ENCODE assay signal across 11 cellular contexts in the genomic region with DNA sequence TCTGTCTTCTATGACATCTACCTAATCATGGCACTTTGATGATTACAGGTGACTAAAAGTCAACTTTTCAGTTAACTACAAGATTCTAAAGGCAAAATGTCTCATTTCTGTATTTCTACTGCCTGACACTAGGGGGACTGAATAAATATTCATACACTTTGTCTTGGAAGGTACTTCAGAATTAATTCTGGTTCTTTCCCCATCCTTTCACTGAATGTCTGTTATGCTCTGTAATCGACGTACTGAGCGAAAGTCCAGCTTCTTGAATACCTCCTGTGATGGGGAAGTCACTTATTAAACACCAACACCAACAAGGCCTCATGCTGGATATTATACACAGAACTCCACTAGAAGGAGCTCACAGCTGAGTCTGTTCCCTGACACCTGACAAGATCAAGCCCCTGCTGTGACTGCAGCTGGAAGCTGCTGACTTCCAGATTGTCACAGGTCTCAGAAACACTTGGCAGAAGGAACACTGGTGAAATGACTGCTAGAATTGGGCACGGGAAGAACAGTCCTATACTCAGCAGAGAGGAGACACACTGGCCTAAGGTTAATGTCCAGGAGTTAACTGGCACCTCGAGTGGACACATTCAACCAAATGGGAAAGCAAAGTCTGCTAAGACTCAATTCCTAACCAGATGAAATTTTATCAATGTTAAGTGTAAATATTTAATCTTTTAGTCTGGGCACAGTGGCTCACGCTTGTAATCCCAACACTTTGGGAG.
DNase-seq lines count a peak whose midpoint lies in the region; ATAC-seq and TF ChIP-seq lines count a peak whose summit lies in the region.
"Had no signal": no experiment of that assay in that cellular context is flagged by ENCODE, and none has a peak within 500 bp of the region (broad histone marks: within the 10 kb centered on the region; RNA-seq: fewer than 3 reads in every experiment).

No MANE protein-coding gene starts in this region.

- no peaks in the 10 kb centered on the region for H3K4me1 Mint-ChIP-seq in nephron

- no peak overlapping the region for H3K4me3 ChIP-seq in choroid plexus epithelial cell (ENCODE audit: low read depth, low read length)
- H3K4me3 ChIP-seq: adrenal gland, tibial artery had no signal

- DNase-seq in GM10266 (ENCODE audit: extremely low spot score) (no peak), NCI-H2171 treated with DMSO at 0.1 percent for 48 hours (lab: John Stamatoyannopoulos, UW) (peak; percentile 86), choroid plexus epithelial cell (ENCODE audit: low read depth) (peak; percentile 43), midbrain (lab: John Stamatoyannopoulos, UW) (no peak)
- DNase-seq: adrenal gland; stimulated activated CD4-positive, alpha-beta T cell treated with anti-CD3 and anti-CD28 coated beads, Interleukin-15, amount 100 ng/mL, for 24 hours; tibial artery had no signal

- peak; percentile 31 for TF ChIP-seq CTCF in GM10266 (IDR thresholded peaks at IDR 0.05; ENCODE audit: control insufficient read depth, insufficient read depth, low read depth, missing control alignments)
- TF ChIP-seq CTCF in choroid plexus epithelial cell (conservative IDR thresholded peaks at IDR 0.05; ENCODE audit: low read depth, low read length): peak; percentile 58
- TF ChIP-seq CTCF in nephron (IDR thresholded peaks at IDR 0.05; ENCODE audit: unreplicated experiment in 3 of 3): peak; percentile 19 to 46 (median 28)

- no peak overlapping the region for H3K4me3 Mint-ChIP-seq in nephron

- no peaks in the 10 kb centered on the region for H3K27me3 Mint-ChIP-seq in nephron (ENCODE audit: low read depth)

- no peak overlapping the region for H3K27ac Mint-ChIP-seq in nephron

- ATAC-seq in HG03159 (IDR thresholded peaks at IDR 0.05; ENCODE audit: unreplicated experiment) (no peak), GM18502 (IDR thresholded peaks at IDR 0.05; ENCODE audit: poor library complexity, unreplicated experiment) (no peak), HG02938 (IDR thresholded peaks at IDR 0.05; ENCODE audit: unreplicated experiment) (no peak)

- H3K9me3 Mint-ChIP-seq in nephron: no peaks in the 10 kb centered on the region

- peaks cover 37% of the 10 kb centered on the region for H3K36me3 Mint-ChIP-seq in nephron (ENCODE audit: low read depth)

Comparison
In these comparisons a context has a peak if more than half of its experiments do, and no peak if none do; other contexts are left out.
1. DNase-seq: peak in NCI-H2171 treated with DMSO at 0.1 percent for 48 hours (single experiment) and choroid plexus epithelial cell (single experiment); none in GM10266 (single experiment) and midbrain (single experiment).
2. Peak in every context shown above with its lines, with median percentiles within 50 percentile points of each other: CTCF ChIP-seq.